Comparison of ENCODE assay signal across 11 cellular contexts in genomic region chr4:7045553-7045952, GRCh38. TPM values are rescaled to one million over a fixed set of nuclear protein-coding genes. Genes with fewer than 3 reads are reported as not detected.
A peak's percentile ranks its signal among the peaks of the same experiment; 100 is the strongest.
DNase-seq lines count a peak whose midpoint lies in the region; ATAC-seq, FAIRE-seq and TF ChIP-seq lines count a peak whose summit lies in the region.
"Had no signal": no experiment of that assay in that cellular context is flagged by ENCODE, and none has a peak within 500 bp of the region (broad histone marks: within the 10 kb centered on the region; RNA-seq: fewer than 3 reads in every experiment).

No MANE protein-coding gene starts in this region.

- no peak overlapping the region for H3K14ac ChIP-seq in H1 (ENCODE audit: insufficient read length)

- H3K27me3 ChIP-seq in H1 (replicated peaks in 1 of 4; ENCODE audit: control insufficient read depth in 3 of 4, extremely low read depth in 1 of 4, insufficient read depth in 3 of 4, low read length in 3 of 4), result peaks cover 11 to 28% (median 20%) of the 10 kb centered on the region in 4 experiments
- no peaks in the 10 kb centered on the region for H3K27me3 ChIP-seq in gastrocnemius medialis
- H3K27me3 ChIP-seq: ovary had no signal

- no peak overlapping the region for H3K9ac ChIP-seq in H1 (replicated peaks in 1 of 4; ENCODE audit: extremely low read depth in 1 of 4, low read depth in 3 of 4, low read length in 3 of 4)

- TF ChIP-seq POLR2A in H1 (IDR thresholded peaks at IDR 0.05; ENCODE audit: control extremely low read depth in 1 of 2, low read depth in 2 of 2, low read length in 2 of 2) (no peak), gastrocnemius medialis (IDR thresholded peaks at IDR 0.05) (no peak)

- H3K56ac ChIP-seq in H1 (replicated peaks; ENCODE audit: insufficient read length, low read depth, low read length), result no peak overlapping the region

- H3K79me2 ChIP-seq in H1 (ENCODE audit: control insufficient read depth in 1 of 2, insufficient read depth in 2 of 2, low read length in 2 of 2), result peaks cover 3 to 49% of the 10 kb centered on the region in 2 experiments; a peak in 3 of 4 replicates

- WGBS in H1 (ENCODE audit: extremely low coverage in 1 of 2, insufficient coverage in 1 of 2, insufficient read length in 1 of 2, insufficient replicate concordance in 2 of 2, low coverage in 1 of 2, low lambda C conversion rate in 2 of 2, missing lambda C conversion rate in 1 of 2), 2 experiments, result 90% methylated on average over 8 of the region's 8 CpGs; no CpG with 5 or more reads in 1 of the 2 experiments

- CTCF ChIA-PET in RWPE1 (lab: Yijun Ruan, JAX) (interaction anchor here (1.1 kb wide), 1 partner anchor 26 kb away, joined by 5 read pairs; no protein-coding TSS in a partner anchor), H1 (lab: Charles Lee; ENCODE audit: partially characterized antibody) (interaction anchor here (0.6 to 9.7 kb wide), 12 partner anchors 8 to 142 kb away, joined by 3 to 108 read pairs (median 4); partner anchors contain the start of gene GRPEL1)

- H2BK20ac ChIP-seq in H1 (ENCODE audit: low read length), result no peak overlapping the region

- TF ChIP-seq EP300 in H1 (IDR thresholded peaks at IDR 0.05; ENCODE audit: borderline replicate concordance in 1 of 2, low read depth in 2 of 2, low read length in 2 of 2), result no peak

- H3K27ac ChIP-seq in RWPE1, result 0 out of 2 replicates have a peak overlapping the region, but pooled peaks have one; percentile 5
- H3K27ac ChIP-seq in H1 (ENCODE audit: low read depth, low read length), result no peak overlapping the region
- H3K27ac ChIP-seq in gastrocnemius medialis, result peak overlapping the region; percentile 94 to 98 (median 98)
- H3K27ac ChIP-seq: ovary had no signal

- intact Hi-C loops in gastrocnemius medialis (cut with DNase I; ENCODE audit: low total_unique reads), result no loop called here

- H3K9me3 ChIP-seq in H1 (ENCODE audit: insufficient read depth in 2 of 2, low read depth in 1 of 2, low read length in 1 of 2) (no peaks in the 10 kb centered on the region), gastrocnemius medialis (no peaks in the 10 kb centered on the region)
- H3K9me3 ChIP-seq: ovary had no signal

- no peak overlapping the region for H3K18ac ChIP-seq in H1 (ENCODE audit: extremely low read depth, low read length)

- no peak overlapping the region for H3K4ac ChIP-seq in H1 (replicated peaks; ENCODE audit: insufficient read length, low read depth, low read length)

- H3K36me3 ChIP-seq in H1 (ENCODE audit: control insufficient read depth in 2 of 4, insufficient read depth in 4 of 4, low read length in 3 of 4), result no peaks in the 10 kb centered on the region
- H3K36me3 ChIP-seq in gastrocnemius medialis, result no peaks in the 10 kb centered on the region
- H3K36me3 ChIP-seq: ovary had no signal

- H3K23ac ChIP-seq in H1 (ENCODE audit: insufficient read length), result no peak overlapping the region

- TF ChIP-seq RAD21 in H1 (IDR thresholded peaks at IDR 0.05 in 1 of 2, conservative IDR thresholded peaks at IDR 0.05 in 1 of 2; ENCODE audit: low read depth in 2 of 2, low read length in 2 of 2), result no peak

- no peak overlapping the region for H2BK120ac ChIP-seq in H1 (replicated peaks; ENCODE audit: low read depth, low read length)

- H4K91ac ChIP-seq in H1 (replicated peaks; ENCODE audit: insufficient read length, low read length), result no peak overlapping the region

- DNase-seq in GM12864 (ENCODE audit: low read depth) (no peak), RWPE1 (ENCODE audit: low spot score) (no peak), H1 (ENCODE audit: low read depth in 1 of 2, low spot score in 2 of 2) (no peak), gastrocnemius medialis (no peak), GM19240 (ENCODE audit: insufficient read length, low spot score) (no peak), NCI-H1105 treated with DMSO at 0.1 percent for 48 hours (lab: John Stamatoyannopoulos, UW) (no peak), mucosa of gallbladder (ENCODE audit: low spot score) (no peak)
- DNase-seq: activated effector memory CD4-positive, alpha-beta T cell treated with anti-CD3 and anti-CD28 coated beads, Interleukin-2, amount 50 U/mL, for 16 hours; NCI-H1092 had no signal

- H3K4me2 ChIP-seq in H1 (ENCODE audit: insufficient read depth in 1 of 2, low read depth in 2 of 2, low read length in 2 of 2), result no peak overlapping the region; a peak in 1 of 4 replicates

- peaks cover 13% of the 10 kb centered on the region; the same call in 1 of the 2 replicates for H3K23me2 ChIP-seq in H1 (ENCODE audit: low read depth, low read length)

- H3K4me3 ChIP-seq in GM12864 (ENCODE audit: low read depth, low read length), result peak overlapping the region; percentile 97
- H3K4me3 ChIP-seq in H1 (ENCODE audit: extremely low read depth in 1 of 4, insufficient read depth in 2 of 4, low read depth in 3 of 4, low read length in 4 of 4), result no peak overlapping the region
- peak overlapping the region; percentile 15 to 100 (median 88) for H3K4me3 ChIP-seq in gastrocnemius medialis

- peaks cover 38% of the 10 kb centered on the region for H3K79me1 ChIP-seq in H1 (ENCODE audit: low read depth, low read length)

- no peak overlapping the region for H4K5ac ChIP-seq in H1 (ENCODE audit: insufficient read length, low read depth, low read length)

- peaks cover 7 to 38% of the 10 kb centered on the region in 2 experiments for H4K20me1 ChIP-seq in H1 (replicated peaks in 1 of 2; ENCODE audit: control insufficient read depth in 1 of 2, insufficient read depth in 2 of 2, low read length in 2 of 2)

- in situ Hi-C loops in gastrocnemius medialis (cut with MboI; ENCODE audit: low sequenced_read_pairs in 4 of 4), result no loop called here

- no peak for ATAC-seq in gastrocnemius medialis

- no peak overlapping the region for H2BK12ac ChIP-seq in H1 (ENCODE audit: low read depth, low read length)

- no peak overlapping the region for H2AFZ ChIP-seq in H1 (ENCODE audit: low read length)

- H2BK15ac ChIP-seq in H1 (ENCODE audit: low read length), result no peak overlapping the region

- POLR2A ChIA-PET in RWPE1 (lab: Yijun Ruan, JAX; ENCODE audit: low non-redundant PET), result no interaction called here
- POLR2A ChIA-PET in H1 (lab: Charles Lee; ENCODE audit: partially characterized antibody), result interaction anchor here (0.5 to 5.5 kb wide), 5 partner anchors 10 to 639 kb away, joined by 3 to 36 read pairs (median 5); no protein-coding TSS in a partner anchor

- H3K4me1 ChIP-seq in H1 (replicated peaks in 1 of 4; ENCODE audit: control insufficient read depth in 3 of 4, insufficient read depth in 4 of 4, low read length in 3 of 4), result peaks cover 0 to 18% (median 8%) of the 10 kb centered on the region in 4 experiments; a peak in 5 of 7 replicates
- peaks cover 51 to 67% of the 10 kb centered on the region in 2 donors for H3K4me1 ChIP-seq in gastrocnemius medialis

- no peak for FAIRE-seq in H1 (lab: Jason Lieb, UNC)
- FAIRE-seq: endometrium had no signal

- no peak overlapping the region for H2AK5ac ChIP-seq in H1 (ENCODE audit: low read depth, low read length)

- H2BK5ac ChIP-seq in H1 (ENCODE audit: low read depth, low read length), result no peak overlapping the region

- H4K8ac ChIP-seq in H1 (ENCODE audit: extremely low read depth, insufficient read depth, low read length), result peak overlapping the region; percentile 18; the same call in 1 of the 2 replicates

- no peak for TF ChIP-seq CTCF in GM12864 (IDR thresholded peaks at IDR 0.05; ENCODE audit: low read depth, low read length, missing control alignments)
- no peak for TF ChIP-seq CTCF in RWPE1 (conservative IDR thresholded peaks at IDR 0.05; ENCODE audit: low read depth)
- no peak for TF ChIP-seq CTCF in H1 (IDR thresholded peaks at IDR 0.05; ENCODE audit: control extremely low read depth in 1 of 3, insufficient read depth in 1 of 3, low read depth in 1 of 3, low read length in 3 of 3)
- no peak for TF ChIP-seq CTCF in gastrocnemius medialis (IDR thresholded peaks at IDR 0.05 in 4 of 5, conservative IDR thresholded peaks at IDR 0.05 in 1 of 5)

TF ChIP-seq in H1, 55 proteins besides CTCF, POLR2A, EP300 and RAD21 (continues in another document):
- TF ChIP-seq USF2 (IDR thresholded peaks at IDR 0.05; ENCODE audit: low read length) (no peak), EZH2 (IDR thresholded peaks at IDR 0.05; ENCODE audit: low read depth, low read length, severe bottlenecking) (no peak), TAF7 (optimal IDR thresholded peaks at IDR 0.05; ENCODE audit: borderline replicate concordance, low read depth, low read length) (no peak), SIRT6 (IDR thresholded peaks at IDR 0.05; ENCODE audit: low read length) (no peak), JUND (IDR thresholded peaks at IDR 0.05; ENCODE audit: low read length) (no peak), NANOG (IDR thresholded peaks at IDR 0.05; ENCODE audit: insufficient read depth, low read depth, low read length, poor library complexity, severe bottlenecking) (no peak)

RNA-seq across cellular contexts. Expression of gene TADA2B, which starts 2.4 kb away (rescaled TPM):
- total RNA-seq in H1 (2021; fragmentation: NEBNext Ultra II Directional; extraction: Animal tissue kit (Norgen Biotek cat#: 25700)), result 12.1 and 12.3 TPM in 2 replicates
- 5.7 and 6.5 TPM in 2 replicates for polyA plus RNA-seq in H1 (2011; rRNA removed)
- polyA plus RNA-seq in H1 (2011; cell fraction: cytosol; rRNA removed), result 5.1 TPM
- polyA plus RNA-seq in H1 (2011; cell fraction: nucleus; rRNA removed), result 8.2 TPM
- polyA plus RNA-seq in H1 (2012, experiment 1 of 2), result 7.6 to 10.1 TPM (median 8.7 TPM) in 4 replicates
- 5.6 TPM for polyA plus RNA-seq in H1 (2012, experiment 2 of 2)
- 6.1 TPM for polyA plus RNA-seq in H1 (2013, experiment 1 of 2)
- 6.0 TPM for polyA plus RNA-seq in H1 (2013, experiment 2 of 2)
- 3.7 and 5.2 TPM in 2 replicates for polyA minus RNA-seq in H1 (2011; rRNA and poly(A)+ RNA removed)
- 4.4 TPM for polyA minus RNA-seq in H1 (2011; cell fraction: cytosol; rRNA and poly(A)+ RNA removed)
- 5.3 TPM for polyA minus RNA-seq in H1 (2011; cell fraction: nucleus; rRNA and poly(A)+ RNA removed)
- total RNA-seq in gastrocnemius medialis (10 to 100 TPM; 55.4 to 70.2 (median 56.4) TPM), mucosa of gallbladder (23.9 TPM)

RNA-seq across cellular contexts. Expression of gene GRPEL1, which starts 22.3 kb away (rescaled TPM):
- 39.9 and 43.0 TPM in 2 replicates for total RNA-seq in H1 (2021; fragmentation: NEBNext Ultra II Directional; extraction: Animal tissue kit (Norgen Biotek cat#: 25700))
- polyA plus RNA-seq in H1 (2011; rRNA removed), result 10.5 and 13.5 TPM in 2 replicates
- polyA plus RNA-seq in H1 (2011; cell fraction: cytosol; rRNA removed), result 20.7 TPM
- polyA plus RNA-seq in H1 (2011; cell fraction: nucleus; rRNA removed), result 6.1 TPM
- polyA plus RNA-seq in H1 (2012, experiment 1 of 2), result 34.0 to 43.0 TPM (median 35.5 TPM) in 4 replicates
- 12.5 TPM for polyA plus RNA-seq in H1 (2012, experiment 2 of 2)
- 18.9 TPM for polyA plus RNA-seq in H1 (2013, experiment 1 of 2)
- 19.9 TPM for polyA plus RNA-seq in H1 (2013, experiment 2 of 2)
- 12.4 TPM in 2 replicates for polyA minus RNA-seq in H1 (2011; rRNA and poly(A)+ RNA removed)
- 7.8 TPM for polyA minus RNA-seq in H1 (2011; cell fraction: cytosol; rRNA and poly(A)+ RNA removed)
- polyA minus RNA-seq in H1 (2011; cell fraction: nucleus; rRNA and poly(A)+ RNA removed), result 11.3 TPM
- total RNA-seq in gastrocnemius medialis (10 to 100 TPM; 28.8 to 58.0 (median 35.8) TPM), mucosa of gallbladder (27.5 TPM)

Comparison
In these comparisons a context has a peak if more than half of its experiments do, and no peak if none do; other contexts are left out.
1. H3K4me3 ChIP-seq: peak in GM12864 (single experiment) and gastrocnemius medialis (4 of 4); none in H1 (0 of 4).